In genomic region chr19:50024719-50025021, GRCh38 we compare ENCODE assay signal across 8 cellular contexts. TPM values are rescaled to one million over a fixed set of nuclear protein-coding genes. Genes with fewer than 3 reads are reported as not detected.
A peak's percentile ranks its signal among the peaks of the same experiment; 100 is the strongest.
DNase-seq lines count a peak whose midpoint lies in the region; ATAC-seq and TF ChIP-seq lines count a peak whose summit lies in the region.

No MANE protein-coding gene starts in this region.

- no peak for TF ChIP-seq CTCF in AG04449 (IDR thresholded peaks at IDR 0.05; ENCODE audit: insufficient read depth, low read length, missing control alignments)

- peak overlapping the region; percentile 100 for H3K4me3 ChIP-seq in AG04449 (ENCODE audit: low read depth, low read length)
- H3K4me3 ChIP-seq in mesodermal cell (ENCODE audit: extremely low read depth, insufficient read depth, low read length, poor library complexity, severe bottlenecking), result peak overlapping the region; percentile 99

- CTCF ChIA-PET in AG04449 (lab: Yijun Ruan, JAX), result interaction anchor here (0.9 kb wide), 1 partner anchor 21 kb away, joined by 3 read pairs; no protein-coding TSS in a partner anchor

- 3% methylated on average over 10 of the region's 10 CpGs for WGBS in mesodermal cell (ENCODE audit: insufficient coverage in 2 of 2), 2 experiments

- ATAC-seq in HG02885 (IDR thresholded peaks at IDR 0.05; ENCODE audit: poor library complexity, unreplicated experiment) (peak; percentile 2), HG02884 (IDR thresholded peaks at IDR 0.05; ENCODE audit: unreplicated experiment) (no peak)

- peaks cover 8% of the 10 kb centered on the region for H3K4me1 ChIP-seq in mesodermal cell (ENCODE audit: control insufficient read depth, insufficient read depth, low read length, poor library complexity, severe bottlenecking)

- peaks cover 37% of the 10 kb centered on the region for H3K36me3 ChIP-seq in mesodermal cell (ENCODE audit: control insufficient read depth, insufficient read depth, low read length)

- H3K9me3 ChIP-seq in mesodermal cell (ENCODE audit: control insufficient read depth, low read length), result peaks cover 7% of the 10 kb centered on the region

- POLR2A ChIA-PET in AG04449 (lab: Yijun Ruan, JAX), result no interaction called here

- DNase-seq in AG04449 (ENCODE audit: low read depth, low spot score) (no peak), astrocyte of the hippocampus (ENCODE audit: low read depth, low spot score) (peak; percentile 63), NCI-H2196 treated with DMSO at 0.1 percent for 48 hours (lab: John Stamatoyannopoulos, UW; ENCODE audit: unreplicated experiment) (no peak), NCI-H2029 (lab: John Stamatoyannopoulos, UW) (no peak)
- no peak for DNase-seq in stimulated activated CD4-positive, alpha-beta T cell treated with anti-CD3 and anti-CD28 coated beads, Interleukin-12 subunit alpha, Interleukin-12 subunit beta, amount 100 ng/mL, for 4 hours

- peak overlapping the region; percentile 74 for H3K27ac ChIP-seq in mesodermal cell (ENCODE audit: low read depth, low read length, severe bottlenecking)

RNA-seq across cellular contexts. Expression of gene VRK3, which starts 0.5 kb away (rescaled TPM):
- polyA plus RNA-seq in mesodermal cell (2013, experiment 1 of 2), result 37.6 TPM
- polyA plus RNA-seq in mesodermal cell (2013, experiment 2 of 2), result 30.6 TPM

RNA-seq across cellular contexts. Expression of gene ZNF473, which starts 1.1 kb away (rescaled TPM):
- polyA plus RNA-seq in mesodermal cell (2013, experiment 1 of 2), result 6.1 TPM
- polyA plus RNA-seq in mesodermal cell (2013, experiment 2 of 2), result 5.8 TPM
